ENCODE assay signal across 8 cellular contexts in genomic region chr1:166876540-166876838, GRCh38. TPM values are rescaled to one million over a fixed set of nuclear protein-coding genes. Genes with fewer than 3 reads are reported as not detected.
DNase-seq lines count a peak whose midpoint lies in the region; ATAC-seq and TF ChIP-seq lines count a peak whose summit lies in the region.

No MANE protein-coding gene starts in this region.

- intact Hi-C loops in upper lobe of right lung (cut with DNase I) (no loop called here), posterior cingulate gyrus (cut with DNase I) (loop anchor here (1.0 kb wide), 1 partner anchor 37 kb away; the partner anchor contains the start of gene POGK)

- H3K9me3 Mint-ChIP-seq in T-cell, result no peaks in the 10 kb centered on the region

- TF ChIP-seq CTCF in upper lobe of right lung (IDR thresholded peaks at IDR 0.05), result peak; percentile 37

- DNase-seq in GM23248 (no peak), T-cell (no peak), upper lobe of right lung (no peak), posterior cingulate gyrus (no peak), iPS-NIHi11 (ENCODE audit: low spot score) (no peak)
- DNase-seq in activated CD4-positive, alpha-beta T cell treated with anti-CD3 and anti-CD28 coated beads, Interleukin-2, amount 50 U/mL, for 48 hours, result no peak

- ATAC-seq in T-cell (replicated peaks in 1 of 4) (peak in 2 of 4 experiments; percentile 0 to 5), upper lobe of right lung (no peak)

- 0% methylated on average over 7 of the region's 7 CpGs for WGBS in GM23248 (ENCODE audit: low coverage in 1 of 2, low lambda C conversion rate in 2 of 2, missing lambda C conversion rate in 2 of 2), 2 experiments

- peak overlapping the region; percentile 22 to 96 (median 68); a peak in 20 of 22 replicates for H3K9ac ChIP-seq in BLaER1 treated with 17β-estradiol and CSF1 and Interleukin-3, amounts not matched to agents 10 nM and 100 nM
- H3K9ac ChIP-seq in GM23248 (peak overlapping the region; percentile 85), iPS-20b (ENCODE audit: low read depth, low read length) (peak overlapping the region; percentile 43; the same call in 1 of the 2 replicates)

- CTCF ChIA-PET in T-cell (lab: Charles Lee), result interaction anchor here (0.6 to 2.2 kb wide), 8 partner anchors 9 to 928 kb away, joined by 3 to 15 read pairs (median 4); partner anchors contain the start of genes CD247 (in 1 of the 2), POGK (in 1 of the 2) and POU2F1 (in 1 of the 2)

- peaks cover 0 to 39% (median 24%) of the 10 kb centered on the region in 11 experiments; a peak in 12 of 22 replicates for H4K20me1 ChIP-seq in BLaER1 treated with 17β-estradiol and CSF1 and Interleukin-3, amounts not matched to agents 10 nM and 100 nM
- no peaks in the 10 kb centered on the region for H4K20me1 ChIP-seq in GM23248 (ENCODE audit: insufficient read depth)

- H3K9me3 ChIP-seq in BLaER1 treated with 17β-estradiol and CSF1 and Interleukin-3, amounts not matched to agents 10 nM and 100 nM (replicated peaks in 1 of 11), result peaks cover 0 to 14% (median 7%) of the 10 kb centered on the region in 11 experiments; a peak in 17 of 22 replicates
- no peaks in the 10 kb centered on the region for H3K9me3 ChIP-seq in GM23248 (ENCODE audit: low read depth)
- no peaks in the 10 kb centered on the region for H3K9me3 ChIP-seq in iPS-20b (ENCODE audit: insufficient read depth, low read depth, low read length)
- no peaks in the 10 kb centered on the region for H3K9me3 ChIP-seq in upper lobe of right lung

- peaks cover 0 to 15% (median 6%) of the 10 kb centered on the region in 11 experiments; a peak in 8 of 22 replicates for H3K36me3 ChIP-seq in BLaER1 treated with 17β-estradiol and CSF1 and Interleukin-3, amounts not matched to agents 10 nM and 100 nM
- H3K36me3 ChIP-seq in GM23248 (ENCODE audit: low read depth) (no peaks in the 10 kb centered on the region), iPS-20b (ENCODE audit: insufficient read depth, low read depth, low read length) (peaks cover 3% of the 10 kb centered on the region; the same call in 1 of the 2 replicates), upper lobe of right lung (no peaks in the 10 kb centered on the region)

- peak overlapping the region; percentile 89 to 98 (median 98) for H3K4me3 Mint-ChIP-seq in T-cell

- no peaks in the 10 kb centered on the region for H3K27me3 ChIP-seq in BLaER1 treated with 17β-estradiol and CSF1 and Interleukin-3, amounts not matched to agents 10 nM and 100 nM
- no peaks in the 10 kb centered on the region for H3K27me3 ChIP-seq in GM23248 (replicated peaks; ENCODE audit: insufficient read depth)
- no peaks in the 10 kb centered on the region for H3K27me3 ChIP-seq in iPS-20b (ENCODE audit: insufficient read depth, low read length)
- H3K27me3 ChIP-seq in upper lobe of right lung, result no peaks in the 10 kb centered on the region

- no peaks in the 10 kb centered on the region for H3K9me2 ChIP-seq in GM23248 (ENCODE audit: insufficient read depth)

- H3K4me3 ChIP-seq in BLaER1 treated with 17β-estradiol and CSF1 and Interleukin-3, amounts not matched to agents 10 nM and 100 nM, result peak overlapping the region; percentile 53 to 92 (median 86); a peak in 19 of 20 replicates
- H3K4me3 ChIP-seq in GM23248 (peak overlapping the region; percentile 79), iPS-20b (ENCODE audit: low read length) (peak overlapping the region; percentile 66), upper lobe of right lung (peak overlapping the region; percentile 96)

- H2AFZ ChIP-seq in GM23248, result peak overlapping the region; percentile 93

- peaks cover 41% of the 10 kb centered on the region for H3K79me2 ChIP-seq in GM23248 (ENCODE audit: insufficient read depth)

- H3K27me3 Mint-ChIP-seq in T-cell, result no peaks in the 10 kb centered on the region

- in situ Hi-C loops in GM23248 (cut with MboI), result no loop called here

- peak overlapping the region; percentile 98 to 99 for H3K27ac Mint-ChIP-seq in T-cell

- peak overlapping the region in 2 of 11 experiments; percentile 13 to 91; a peak in 2 of 22 replicates for H3K27ac ChIP-seq in BLaER1 treated with 17β-estradiol and CSF1 and Interleukin-3, amounts not matched to agents 10 nM and 100 nM
- H3K27ac ChIP-seq in GM23248 (no peak overlapping the region), iPS-20b (ENCODE audit: low read length) (no peak overlapping the region), upper lobe of right lung (peak overlapping the region; percentile 61)

- H3F3A ChIP-seq in GM23248 (ENCODE audit: insufficient read depth), result peaks cover 5% of the 10 kb centered on the region; the same call in 1 of the 2 replicates

- POLR2A ChIA-PET in T-cell (lab: Charles Lee), result interaction anchor here in 1 of 2 donors (0.7 kb wide), 1 partner anchor 344 kb away, joined by 7 read pairs; the partner anchor contains the start of gene POU2F1

- peaks cover 43 to 48% (median 47%) of the 10 kb centered on the region in 3 donors for H3K4me1 Mint-ChIP-seq in T-cell

- H3K4me1 ChIP-seq in BLaER1 treated with 17β-estradiol and CSF1 and Interleukin-3, amounts not matched to agents 10 nM and 100 nM, result peaks cover 18 to 34% (median 27%) of the 10 kb centered on the region in 10 experiments
- H3K4me1 ChIP-seq in GM23248 (ENCODE audit: insufficient read depth), result peaks cover 8% of the 10 kb centered on the region; the same call in 1 of the 2 replicates
- peaks cover 8% of the 10 kb centered on the region; the same call in 1 of the 2 replicates for H3K4me1 ChIP-seq in iPS-20b (ENCODE audit: insufficient read depth, low read length)
- peaks cover 17% of the 10 kb centered on the region for H3K4me1 ChIP-seq in upper lobe of right lung

- H3K36me3 Mint-ChIP-seq in T-cell, result peaks cover 3% of the 10 kb centered on the region

- peak overlapping the region; percentile 63 to 88 (median 74) for H3K4me2 ChIP-seq in BLaER1 treated with 17β-estradiol and CSF1 and Interleukin-3, amounts not matched to agents 10 nM and 100 nM
- peak overlapping the region; percentile 92 for H3K4me2 ChIP-seq in GM23248 (ENCODE audit: unreplicated experiment)

RNA-seq across cellular contexts. Expression of gene TADA1, which starts 0.4 kb away (rescaled TPM):
- 6.2 and 7.0 TPM in 2 replicates for total RNA-seq in GM23248 (2014; rRNA removed; shearing (Covaris generic))
- 9.4 and 9.9 TPM in 2 replicates for polyA plus RNA-seq in GM23248 (2016; fragmentation: Nextera tagmentation; extraction: Ambion mirVana)
- total RNA-seq in T-cell (10 to 100 TPM; 11.1 to 14.6 (median 12.8) TPM), upper lobe of right lung (9.5 TPM)

RNA-seq across cellular contexts. Expression of gene POGK, which starts 37.2 kb away (rescaled TPM):
- total RNA-seq in GM23248 (2014; rRNA removed; shearing (Covaris generic)), result 25.5 and 26.9 TPM in 2 replicates
- polyA plus RNA-seq in GM23248 (2016; fragmentation: Nextera tagmentation; extraction: Ambion mirVana), result 10.6 and 11.1 TPM in 2 replicates
- 10 to 100 TPM; 26.2 to 45.9 (median 43.2) TPM for total RNA-seq in T-cell
- 68.6 TPM for total RNA-seq in upper lobe of right lung
